ENCODE assay signal across 1 cellular context in the genomic region with DNA sequence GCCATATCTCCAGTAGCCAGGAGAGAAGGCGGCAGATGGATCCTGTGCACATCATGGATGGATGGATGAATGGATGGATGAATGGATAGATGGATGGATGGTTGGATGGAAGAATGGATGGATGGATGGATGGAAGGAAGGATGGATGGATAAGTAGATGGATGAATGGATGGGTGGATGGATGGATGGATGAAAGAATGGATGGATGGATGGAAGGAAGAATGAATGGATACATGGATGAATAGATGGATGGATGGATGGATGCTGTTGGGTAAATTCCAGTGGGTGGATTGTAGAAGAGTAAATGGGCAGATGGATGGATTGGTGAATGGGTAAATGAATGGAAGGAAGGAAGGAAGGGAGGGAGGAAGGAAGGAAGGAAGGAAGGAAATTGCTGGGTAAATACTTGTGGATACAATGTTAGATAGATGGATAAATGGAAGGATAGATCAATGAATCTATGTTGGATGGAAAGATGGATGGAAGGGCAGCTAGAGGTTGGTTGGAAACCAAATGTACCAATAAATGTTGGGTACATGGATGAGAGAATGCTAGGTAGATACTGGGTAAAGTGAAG.
TF ChIP-seq lines count a peak whose summit lies in the region.

No MANE protein-coding gene starts in this region.

TF ChIP-seq in HepG2, 621 proteins besides CTCF, POLR2A, EP300 and RAD21 (continued from another document):
- TF ChIP-seq, protein P1, sequence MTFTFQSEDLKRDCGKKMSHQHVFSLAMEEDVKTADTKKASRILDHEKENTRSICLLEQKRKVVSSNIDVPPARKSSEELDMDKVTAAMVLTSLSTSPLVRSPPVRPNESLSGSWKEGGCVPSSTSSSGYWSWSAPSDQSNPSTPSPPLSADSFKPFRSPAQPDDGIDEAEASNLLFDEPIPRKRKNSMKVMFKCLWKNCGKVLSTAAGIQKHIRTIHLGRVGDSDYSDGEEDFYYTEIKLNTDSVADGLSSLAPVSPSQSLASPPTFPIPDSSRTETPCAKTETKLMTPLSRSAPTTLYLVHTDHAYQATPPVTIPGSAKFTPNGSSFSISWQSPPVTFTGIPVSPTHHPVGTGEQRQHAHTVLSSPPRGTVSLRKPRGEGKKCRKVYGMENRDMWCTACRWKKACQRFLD (CRISPR knock-in tag; IDR thresholded peaks at IDR 0.05; ENCODE audit: borderline replicate concordance), result no peak
- TF ChIP-seq ZNF674 (CRISPR knock-in tag; IDR thresholded peaks at IDR 0.05; ENCODE audit: low read depth) (no peak), KLF11 (CRISPR knock-in tag; IDR thresholded peaks at IDR 0.05) (no peak), DNMT1 (CRISPR knock-in tag; IDR thresholded peaks at IDR 0.05) (no peak), LCORL (IDR thresholded peaks at IDR 0.05) (peak; percentile 35; the same call in 1 of the 2 replicates), LCORL (CRISPR knock-in tag; IDR thresholded peaks at IDR 0.05) (no peak), SIN3B (IDR thresholded peaks at IDR 0.05; ENCODE audit: low read length) (no peak), CSRNP2 (CRISPR knock-in tag; conservative IDR thresholded peaks at IDR 0.05; ENCODE audit: low read depth) (no peak), RAD51 (IDR thresholded peaks at IDR 0.05; ENCODE audit: borderline replicate concordance) (no peak), ATM (IDR thresholded peaks at IDR 0.05; ENCODE audit: borderline replicate concordance) (peak; percentile 14; the same call in 1 of the 2 replicates), FOXK2 (IDR thresholded peaks at IDR 0.05) (peak; percentile 64; the same call in 1 of the 2 replicates), JUND (CRISPR knock-in tag; IDR thresholded peaks at IDR 0.05) (no peak), ZKSCAN8 (CRISPR knock-in tag; IDR thresholded peaks at IDR 0.05; ENCODE audit: borderline replicate concordance) (no peak), ZNF577 (CRISPR knock-in tag; IDR thresholded peaks at IDR 0.05; ENCODE audit: borderline replicate concordance, low read depth) (no peak), ATF7 (IDR thresholded peaks at IDR 0.05) (no peak), ATF7 (CRISPR knock-in tag; IDR thresholded peaks at IDR 0.05) (no peak), REL (CRISPR knock-in tag; conservative IDR thresholded peaks at IDR 0.05) (no peak), HCFC1 (IDR thresholded peaks at IDR 0.05; ENCODE audit: low read depth, low read length) (no peak), ZNF672 (CRISPR knock-in tag; IDR thresholded peaks at IDR 0.05) (no peak), ZFP36L2 (CRISPR knock-in tag; IDR thresholded peaks at IDR 0.05) (no peak), ZNF615 (CRISPR knock-in tag; IDR thresholded peaks at IDR 0.05; ENCODE audit: borderline replicate concordance) (no peak), ZFP90 (CRISPR knock-in tag; IDR thresholded peaks at IDR 0.05; ENCODE audit: borderline replicate concordance) (no peak), ZNF101 (CRISPR knock-in tag; IDR thresholded peaks at IDR 0.05; ENCODE audit: borderline replicate concordance, low read depth) (no peak), RELA (CRISPR knock-in tag; IDR thresholded peaks at IDR 0.05) (no peak), ZNF572 (CRISPR knock-in tag; IDR thresholded peaks at IDR 0.05) (no peak), MNT (IDR thresholded peaks at IDR 0.05) (0 out of 2 replicates have a peak, but pooled peaks have one; percentile 18), ETV6 (CRISPR knock-in tag; conservative IDR thresholded peaks at IDR 0.05) (no peak), ISX (CRISPR knock-in tag; conservative IDR thresholded peaks at IDR 0.05) (no peak), ZMAT3 (CRISPR knock-in tag; conservative IDR thresholded peaks at IDR 0.05) (no peak), JUNB (CRISPR knock-in tag; IDR thresholded peaks at IDR 0.05; ENCODE audit: borderline replicate concordance) (0 out of 2 replicates have a peak, but pooled peaks have one; percentile 14), MEIS1 (CRISPR knock-in tag; IDR thresholded peaks at IDR 0.05; ENCODE audit: borderline replicate concordance) (no peak), SIX1 (CRISPR knock-in tag; IDR thresholded peaks at IDR 0.05; ENCODE audit: borderline replicate concordance) (no peak), HOMEZ (CRISPR knock-in tag; IDR thresholded peaks at IDR 0.05; ENCODE audit: low read depth) (no peak), ZSCAN20 (CRISPR knock-in tag; IDR thresholded peaks at IDR 0.05; ENCODE audit: borderline replicate concordance) (no peak), ZNF451 (CRISPR knock-in tag; IDR thresholded peaks at IDR 0.05) (no peak), PLRG1 (conservative IDR thresholded peaks at IDR 0.05) (0 out of 2 replicates have a peak, but pooled peaks have one; percentile 47), HES4 (CRISPR knock-in tag; IDR thresholded peaks at IDR 0.05; ENCODE audit: borderline replicate concordance) (no peak), TRIM22 (IDR thresholded peaks at IDR 0.05) (0 out of 2 replicates have a peak, but pooled peaks have one; percentile 22), ZNF678 (CRISPR knock-in tag; IDR thresholded peaks at IDR 0.05) (no peak), ELF4 (CRISPR knock-in tag; IDR thresholded peaks at IDR 0.05; ENCODE audit: borderline replicate concordance) (no peak), SNRNP70 (IDR thresholded peaks at IDR 0.05; ENCODE audit: low read depth, low read length) (no peak), ZNF816 (CRISPR knock-in tag; IDR thresholded peaks at IDR 0.05; ENCODE audit: borderline replicate concordance) (no peak), ZBTB49 (CRISPR knock-in tag; IDR thresholded peaks at IDR 0.05; ENCODE audit: borderline replicate concordance) (no peak)
- TF ChIP-seq, protein P2, sequence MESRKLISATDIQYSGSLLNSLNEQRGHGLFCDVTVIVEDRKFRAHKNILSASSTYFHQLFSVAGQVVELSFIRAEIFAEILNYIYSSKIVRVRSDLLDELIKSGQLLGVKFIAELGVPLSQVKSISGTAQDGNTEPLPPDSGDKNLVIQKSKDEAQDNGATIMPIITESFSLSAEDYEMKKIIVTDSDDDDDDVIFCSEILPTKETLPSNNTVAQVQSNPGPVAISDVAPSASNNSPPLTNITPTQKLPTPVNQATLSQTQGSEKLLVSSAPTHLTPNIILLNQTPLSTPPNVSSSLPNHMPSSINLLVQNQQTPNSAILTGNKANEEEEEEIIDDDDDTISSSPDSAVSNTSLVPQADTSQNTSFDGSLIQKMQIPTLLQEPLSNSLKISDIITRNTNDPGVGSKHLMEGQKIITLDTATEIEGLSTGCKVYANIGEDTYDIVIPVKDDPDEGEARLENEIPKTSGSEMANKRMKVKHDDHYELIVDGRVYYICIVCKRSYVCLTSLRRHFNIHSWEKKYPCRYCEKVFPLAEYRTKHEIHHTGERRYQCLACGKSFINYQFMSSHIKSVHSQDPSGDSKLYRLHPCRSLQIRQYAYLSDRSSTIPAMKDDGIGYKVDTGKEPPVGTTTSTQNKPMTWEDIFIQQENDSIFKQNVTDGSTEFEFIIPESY (CRISPR knock-in tag; IDR thresholded peaks at IDR 0.05), result no peak
- TF ChIP-seq, protein P3, sequence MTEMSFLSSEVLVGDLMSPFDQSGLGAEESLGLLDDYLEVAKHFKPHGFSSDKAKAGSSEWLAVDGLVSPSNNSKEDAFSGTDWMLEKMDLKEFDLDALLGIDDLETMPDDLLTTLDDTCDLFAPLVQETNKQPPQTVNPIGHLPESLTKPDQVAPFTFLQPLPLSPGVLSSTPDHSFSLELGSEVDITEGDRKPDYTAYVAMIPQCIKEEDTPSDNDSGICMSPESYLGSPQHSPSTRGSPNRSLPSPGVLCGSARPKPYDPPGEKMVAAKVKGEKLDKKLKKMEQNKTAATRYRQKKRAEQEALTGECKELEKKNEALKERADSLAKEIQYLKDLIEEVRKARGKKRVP (CRISPR knock-in tag; IDR thresholded peaks at IDR 0.05), result no peak
